ENCODE assay signal across 19 cellular contexts in the genomic region with DNA sequence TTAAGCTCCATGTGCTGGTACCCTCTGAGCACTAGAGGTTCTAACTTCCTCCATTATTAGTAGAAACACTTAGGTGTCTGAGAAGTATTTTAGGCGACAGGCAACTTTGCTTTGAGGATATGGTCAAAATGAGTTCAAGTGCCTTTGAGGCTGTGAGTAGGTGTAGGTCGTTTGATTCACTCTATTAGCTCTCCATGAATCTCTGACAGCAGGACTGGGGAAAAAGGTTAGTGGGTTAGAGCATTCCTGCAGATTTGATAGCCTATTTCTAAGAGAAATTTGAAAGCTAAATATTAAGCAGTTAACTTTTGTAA. TPM values are rescaled to one million over a fixed set of nuclear protein-coding genes. Genes with fewer than 3 reads are reported as not detected.
A peak's percentile ranks its signal among the peaks of the same experiment; 100 is the strongest.
DNase-seq lines count a peak whose midpoint lies in the region; ATAC-seq and TF ChIP-seq lines count a peak whose summit lies in the region.
"Had no signal": no experiment of that assay in that cellular context is flagged by ENCODE, and none has a peak within 500 bp of the region (broad histone marks: within the 10 kb centered on the region; RNA-seq: fewer than 3 reads in every experiment).

No MANE protein-coding gene starts in this region.

- no peak overlapping the region for H3K14ac ChIP-seq in neuronal stem cell (ENCODE audit: low read length)

- no peak overlapping the region for H3K9ac ChIP-seq in neuronal stem cell (ENCODE audit: low read depth, low read length, poor library complexity)
- H3K9ac ChIP-seq in mammary epithelial cell (ENCODE audit: insufficient read depth, low read length) = no peak overlapping the region

- H2BK15ac ChIP-seq in neuronal stem cell (ENCODE audit: low read length) = no peak overlapping the region

- H3K4me1 ChIP-seq in neuronal stem cell (ENCODE audit: control insufficient read depth in 2 of 2, insufficient read depth in 1 of 2, low read depth in 1 of 2, low read length in 2 of 2) (no peaks in the 10 kb centered on the region), mammary epithelial cell (ENCODE audit: insufficient read depth, low read length) (no peaks in the 10 kb centered on the region)

- H4K20me1 ChIP-seq in mammary epithelial cell (ENCODE audit: insufficient read depth, low read length) = no peaks in the 10 kb centered on the region

- no peak overlapping the region for H2AK5ac ChIP-seq in neuronal stem cell (ENCODE audit: low read depth, low read length)

- H3K27ac Mint-ChIP-seq in activated naive CD4-positive, alpha-beta T cell treated with anti-CD3 and anti-CD28 coated beads for 36 hours = peak overlapping the region; percentile 40
- H3K27ac Mint-ChIP-seq in T-cell (peak overlapping the region; percentile 96 to 97), progenitor cell of endocrine pancreas (peak overlapping the region; percentile 34)
- H3K27ac Mint-ChIP-seq in activated naive CD8-positive, alpha-beta T cell treated with anti-CD3 and anti-CD28 coated beads, Interleukin-2, amount 10 ng/mL, durations not matched to agents 7 days and 5 days = peak overlapping the region; percentile 90
- H3K27ac Mint-ChIP-seq: CD14-positive monocyte, endodermal cell, H9 had no signal

- no peaks in the 10 kb centered on the region for H3K9me3 Mint-ChIP-seq in activated naive CD4-positive, alpha-beta T cell treated with anti-CD3 and anti-CD28 coated beads for 36 hours
- H3K9me3 Mint-ChIP-seq in T-cell = no peaks in the 10 kb centered on the region
- peaks cover 3% of the 10 kb centered on the region for H3K9me3 Mint-ChIP-seq in activated naive CD8-positive, alpha-beta T cell treated with anti-CD3 and anti-CD28 coated beads, Interleukin-2, amount 10 ng/mL, durations not matched to agents 7 days and 5 days
- H3K9me3 Mint-ChIP-seq in progenitor cell of endocrine pancreas (ENCODE audit: low read depth) = peaks cover 22% of the 10 kb centered on the region
- H3K9me3 Mint-ChIP-seq: endodermal cell had no signal

- H3K27me3 Mint-ChIP-seq in activated naive CD4-positive, alpha-beta T cell treated with anti-CD3 and anti-CD28 coated beads for 36 hours (ENCODE audit: low read depth) = no peaks in the 10 kb centered on the region
- H3K27me3 Mint-ChIP-seq in T-cell = no peaks in the 10 kb centered on the region
- H3K27me3 Mint-ChIP-seq in activated naive CD8-positive, alpha-beta T cell treated with anti-CD3 and anti-CD28 coated beads, Interleukin-2, amount 10 ng/mL, durations not matched to agents 7 days and 5 days = no peaks in the 10 kb centered on the region
- no peaks in the 10 kb centered on the region for H3K27me3 Mint-ChIP-seq in progenitor cell of endocrine pancreas
- H3K27me3 Mint-ChIP-seq: brain had no signal

- H3K4me2 ChIP-seq in neuronal stem cell (ENCODE audit: insufficient read depth, low read length, poor library complexity, severe bottlenecking) = no peak overlapping the region
- no peak overlapping the region for H3K4me2 ChIP-seq in mammary epithelial cell (ENCODE audit: insufficient read depth, low read depth, low read length)

- ATAC-seq in T-cell (replicated peaks in 1 of 4) (no peak), HG03571 (IDR thresholded peaks at IDR 0.05; ENCODE audit: unreplicated experiment) (no peak)
- ATAC-seq in activated naive CD8-positive, alpha-beta T cell treated with anti-CD3 and anti-CD28 coated beads, Interleukin-2, amount 10 ng/mL, durations not matched to agents 7 days and 5 days (ENCODE audit: low read depth) = no peak

- H3K27me3 ChIP-seq in neuronal stem cell (ENCODE audit: control insufficient read depth in 3 of 3, insufficient read depth in 3 of 3, low read depth in 1 of 3, low read length in 3 of 3) = no peaks in the 10 kb centered on the region
- no peaks in the 10 kb centered on the region for H3K27me3 ChIP-seq in mammary epithelial cell (ENCODE audit: insufficient read depth, low read length)
- H3K27me3 ChIP-seq: esophagus squamous epithelium, transverse colon had no signal

- TF ChIP-seq CTCF in progenitor cell of endocrine pancreas (IDR thresholded peaks at IDR 0.05; ENCODE audit: unreplicated experiment) = no peak
- TF ChIP-seq CTCF in mammary epithelial cell (conservative IDR thresholded peaks at IDR 0.05 in 1 of 2, IDR thresholded peaks at IDR 0.05 in 1 of 2; ENCODE audit: extremely low read depth in 1 of 2, insufficient read depth in 1 of 2, low read depth in 1 of 2, low read length in 2 of 2) = no peak

- H3K18ac ChIP-seq in neuronal stem cell (ENCODE audit: low read length) = no peak overlapping the region

- no peak overlapping the region for H4K91ac ChIP-seq in neuronal stem cell (ENCODE audit: low read depth, low read length, poor library complexity)

- no peak overlapping the region for H3K4ac ChIP-seq in neuronal stem cell (ENCODE audit: low read length)

- dilution Hi-C loops in mammary epithelial cell (cut with HindIII; ENCODE audit: low sequenced_read_pairs) = no loop called here

- H4K8ac ChIP-seq in neuronal stem cell (ENCODE audit: low read depth, low read length) = no peak overlapping the region

- peaks cover 8% of the 10 kb centered on the region for H3K79me2 ChIP-seq in mammary epithelial cell (ENCODE audit: insufficient read depth, low read length)

- H3K4me3 Mint-ChIP-seq in activated naive CD4-positive, alpha-beta T cell treated with anti-CD3 and anti-CD28 coated beads for 36 hours = no peak overlapping the region
- H3K4me3 Mint-ChIP-seq in T-cell (peak overlapping the region; percentile 35 to 64 (median 55)), progenitor cell of endocrine pancreas (ENCODE audit: low read depth) (no peak overlapping the region)
- peak overlapping the region; percentile 72 for H3K4me3 Mint-ChIP-seq in activated naive CD8-positive, alpha-beta T cell treated with anti-CD3 and anti-CD28 coated beads, Interleukin-2, amount 10 ng/mL, durations not matched to agents 7 days and 5 days
- H3K4me3 Mint-ChIP-seq: brain, CD14-positive monocyte, endodermal cell, H9 had no signal

- no TSS peak for BruUV-seq in mammary epithelial cell (replicated peaks; lab: Mats Ljungman, UMichigan)

- no peak overlapping the region for H3K27ac ChIP-seq in neuronal stem cell (replicated peaks; ENCODE audit: low read length)
- no peak overlapping the region for H3K27ac ChIP-seq in mammary epithelial cell (ENCODE audit: insufficient read depth, low read depth, low read length)
- H3K27ac ChIP-seq: esophagus squamous epithelium had no signal

- no peak overlapping the region for H2BK120ac ChIP-seq in neuronal stem cell (ENCODE audit: low read depth, low read length)

- no peak for DNase-seq in activated naive CD4-positive, alpha-beta T cell treated with anti-CD3 and anti-CD28 coated beads for 36 hours
- no peak for DNase-seq in activated naive CD4-positive, alpha-beta T cell (lab: John Stamatoyannopoulos, UW)
- DNase-seq in T-cell = no peak
- DNase-seq in activated naive CD8-positive, alpha-beta T cell treated with anti-CD3 and anti-CD28 coated beads, Interleukin-2, amount 10 ng/mL, durations not matched to agents 7 days and 5 days = no peak
- no peak for DNase-seq in progenitor cell of endocrine pancreas (ENCODE audit: low spot score, unreplicated experiment)
- DNase-seq in neuronal stem cell (ENCODE audit: low spot score) = no peak
- DNase-seq in mammary epithelial cell = no peak
- DNase-seq: activated CD4-positive, CD25-positive, alpha-beta regulatory T cell; endodermal cell; esophagus squamous epithelium; H9; NCI-H2081 treated with DMSO at 0.1 percent for 48 hours; stimulated activated CD4-positive, alpha-beta T cell treated with anti-CD3 and anti-CD28 coated beads, Interleukin-4, amount 100 ng/mL, for 4 hours; T1000 had no signal

- no CpG with 5 or more reads among the region's 2 CpGs for WGBS in neuronal stem cell (ENCODE audit: extremely low coverage in 2 of 2, insufficient read length in 2 of 2, insufficient replicate concordance in 1 of 2), 2 donors
- WGBS in mammary epithelial cell (ENCODE audit: low coverage, missing lambda C conversion rate) = 83% methylated on average over 2 of the region's 2 CpGs

- CTCF ChIA-PET in activated naive CD4-positive, alpha-beta T cell treated with anti-CD3 and anti-CD28 coated beads for 36 hours (lab: Charles Lee) = interaction anchor here (1.2 to 2.1 kb wide), 2 partner anchors 36 to 85 kb away, joined by 3 to 6 read pairs; no protein-coding TSS in a partner anchor
- CTCF ChIA-PET in T-cell (lab: Charles Lee) (interaction anchor here in 1 of 2 donors (0.6 kb wide), 1 partner anchor 45 kb away, joined by 3 read pairs; no protein-coding TSS in a partner anchor), mammary epithelial cell (lab: Charles Lee; ENCODE audit: low non-redundant PET) (no interaction called here)

- no peak overlapping the region for H3K23ac ChIP-seq in neuronal stem cell (ENCODE audit: low read depth, low read length, poor library complexity)

- H3K36me3 ChIP-seq in neuronal stem cell (replicated peaks in 1 of 2; ENCODE audit: control insufficient read depth in 2 of 2, insufficient read depth in 2 of 2, low read length in 2 of 2) (peaks cover 26 to 93% of the 10 kb centered on the region in 2 donors), mammary epithelial cell (ENCODE audit: insufficient read depth, low read length) (no peaks in the 10 kb centered on the region)

- in situ Hi-C loops in mammary epithelial cell (cut with MboI; ENCODE audit: low sequenced_read_pairs in 2 of 2) = no loop called here

- peaks cover 3% of the 10 kb centered on the region for H3K79me1 ChIP-seq in neuronal stem cell (ENCODE audit: low read depth, low read length)

- H2BK5ac ChIP-seq in neuronal stem cell (ENCODE audit: low read length) = no peak overlapping the region

- peaks cover 7 to 8% of the 10 kb centered on the region in 2 donors for H3K9me3 ChIP-seq in neuronal stem cell (replicated peaks in 1 of 2; ENCODE audit: control insufficient read depth in 2 of 2, insufficient read depth in 1 of 2, low read depth in 1 of 2, low read length in 2 of 2)
- no peaks in the 10 kb centered on the region for H3K9me3 ChIP-seq in mammary epithelial cell (replicated peaks; ENCODE audit: insufficient read depth, low read length)
- H3K9me3 ChIP-seq: esophagus squamous epithelium, transverse colon had no signal

- H2BK12ac ChIP-seq in neuronal stem cell (ENCODE audit: low read length) = no peak overlapping the region

- peaks cover 44% of the 10 kb centered on the region for H3K4me1 Mint-ChIP-seq in activated naive CD4-positive, alpha-beta T cell treated with anti-CD3 and anti-CD28 coated beads for 36 hours (ENCODE audit: low read depth)
- peaks cover 53 to 67% (median 59%) of the 10 kb centered on the region in 3 donors for H3K4me1 Mint-ChIP-seq in T-cell
- H3K4me1 Mint-ChIP-seq in activated naive CD8-positive, alpha-beta T cell treated with anti-CD3 and anti-CD28 coated beads, Interleukin-2, amount 10 ng/mL, durations not matched to agents 7 days and 5 days = peaks cover 55% of the 10 kb centered on the region
- H3K4me1 Mint-ChIP-seq in progenitor cell of endocrine pancreas (ENCODE audit: low read depth) = no peaks in the 10 kb centered on the region
- H3K4me1 Mint-ChIP-seq: endodermal cell, H9 had no signal

- POLR2A ChIA-PET in T-cell (lab: Charles Lee) = no interaction called here
- POLR2A ChIA-PET in activated naive CD8-positive, alpha-beta T cell treated with anti-CD3 and anti-CD28 coated beads, Interleukin-2, amount 10 ng/mL, durations not matched to agents 7 days and 5 days (lab: Charles Lee) = interaction anchor here (1.0 to 4.2 kb wide), 5 partner anchors 25 to 47 kb away, joined by 3 to 48 read pairs (median 4); partner anchors contain the start of gene IGF2R

- H3K36me3 Mint-ChIP-seq in activated naive CD4-positive, alpha-beta T cell treated with anti-CD3 and anti-CD28 coated beads for 36 hours (ENCODE audit: low read depth) = peaks cover 41% of the 10 kb centered on the region
- peaks cover 52% of the 10 kb centered on the region for H3K36me3 Mint-ChIP-seq in T-cell
- peaks cover 55% of the 10 kb centered on the region for H3K36me3 Mint-ChIP-seq in activated naive CD8-positive, alpha-beta T cell treated with anti-CD3 and anti-CD28 coated beads, Interleukin-2, amount 10 ng/mL, durations not matched to agents 7 days and 5 days
- peaks cover 60% of the 10 kb centered on the region for H3K36me3 Mint-ChIP-seq in progenitor cell of endocrine pancreas (ENCODE audit: insufficient read depth)

- no peak overlapping the region for H2AFZ ChIP-seq in neuronal stem cell (ENCODE audit: low read length)
- H2AFZ ChIP-seq in mammary epithelial cell (ENCODE audit: low read depth, low read length) = no peak overlapping the region

- intact Hi-C loops in activated naive CD4-positive, alpha-beta T cell treated with anti-CD3 and anti-CD28 coated beads for 36 hours (cut with micrococcal nuclease) = loop anchor here (1.0 kb wide), 1 partner anchor 17 kb away; no protein-coding TSS in a partner anchor
- intact Hi-C loops in mammary epithelial cell (cut with micrococcal nuclease) = no loop called here

- H3K4me3 ChIP-seq in neuronal stem cell (ENCODE audit: low read length in 2 of 2) (no peak overlapping the region), mammary epithelial cell (replicated peaks in 1 of 3; ENCODE audit: insufficient read depth in 1 of 3, low read depth in 2 of 3, low read length in 3 of 3) (no peak overlapping the region)
- H3K4me3 ChIP-seq: esophagus squamous epithelium, lung, transverse colon had no signal

RNA-seq across cellular contexts. Expression of gene IGF2R, which starts 45.9 kb away (rescaled TPM):
- 10 to 100 TPM; 42.1 to 44.5 TPM for total RNA-seq in activated naive CD4-positive, alpha-beta T cell treated with anti-CD3 and anti-CD28 coated beads for 36 hours
- total RNA-seq in T-cell = 10 to 100 TPM; 63.4 to 87.5 (median 70.5) TPM
- 10 to 100 TPM; 75.0 to 77.7 TPM for total RNA-seq in activated naive CD8-positive, alpha-beta T cell treated with anti-CD3 and anti-CD28 coated beads, Interleukin-2, amount 10 ng/mL, durations not matched to agents 7 days and 5 days
- 144 and 147 TPM in 2 replicates for total RNA-seq in progenitor cell of endocrine pancreas
- 14.0 TPM for polyA plus RNA-seq in neuronal stem cell (2013, experiment 1 of 2)
- polyA plus RNA-seq in neuronal stem cell (2013, experiment 2 of 2) = 13.5 TPM
- 100 to 1,000 TPM; 120 to 171 TPM for total RNA-seq in mammary epithelial cell
- 23.0 TPM for polyA plus RNA-seq in mammary epithelial cell
- 227 TPM for polyA minus RNA-seq in mammary epithelial cell

Comparison
In these comparisons a context has a peak if more than half of its experiments do, and no peak if none do; other contexts are left out.
1. H3K27ac Mint-ChIP-seq: peak in every context shown above with its lines; median percentile 96 in T-cell; 90 in activated naive CD8-positive, alpha-beta T cell treated with anti-CD3 and anti-CD28 coated beads, Interleukin-2, amount 10 ng/mL, durations not matched to agents 7 days and 5 days; 40 in activated naive CD4-positive, alpha-beta T cell treated with anti-CD3 and anti-CD28 coated beads for 36 hours; 34 in progenitor cell of endocrine pancreas.
2. H3K4me3 Mint-ChIP-seq: peak in T-cell (3 of 3) and activated naive CD8-positive, alpha-beta T cell treated with anti-CD3 and anti-CD28 coated beads, Interleukin-2, amount 10 ng/mL, durations not matched to agents 7 days and 5 days (single experiment); none in activated naive CD4-positive, alpha-beta T cell treated with anti-CD3 and anti-CD28 coated beads for 36 hours (single experiment) and progenitor cell of endocrine pancreas (single experiment).